ENCODE assay signal across 10 cellular contexts in the genomic region with DNA sequence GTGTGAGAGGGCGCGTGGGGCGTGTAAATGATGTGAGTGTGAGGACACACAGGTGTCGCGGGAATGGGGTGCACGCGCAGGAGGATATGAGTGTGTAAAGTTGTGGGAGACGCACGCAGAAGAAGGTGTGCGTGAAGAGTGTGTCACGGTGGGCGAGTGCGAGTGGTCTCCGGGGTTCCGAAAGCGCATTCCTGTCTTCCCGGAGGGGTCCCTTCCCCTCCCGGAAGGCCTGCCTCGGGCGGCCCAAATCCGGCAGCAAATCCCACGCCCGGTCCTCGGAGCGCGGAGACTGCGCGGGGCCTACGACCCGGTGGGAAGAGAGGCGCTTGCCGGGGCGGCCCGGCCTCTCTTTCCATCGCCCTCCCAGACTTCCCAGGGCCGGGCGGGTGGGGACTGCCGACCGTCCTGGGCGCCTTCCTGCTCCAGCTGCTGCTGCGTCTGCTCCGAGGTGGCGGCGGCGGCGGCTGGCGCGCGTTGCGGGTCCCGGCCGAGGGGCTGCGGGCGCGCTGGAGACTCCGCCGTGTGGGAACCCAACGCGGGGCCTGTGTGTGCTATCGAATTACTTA. TPM values are rescaled to one million over a fixed set of nuclear protein-coding genes. Genes with fewer than 3 reads are reported as not detected.
DNase-seq lines count a peak whose midpoint lies in the region; ATAC-seq and TF ChIP-seq lines count a peak whose summit lies in the region.
"Had no signal": no experiment of that assay in that cellular context is flagged by ENCODE, and none has a peak within 500 bp of the region (broad histone marks: within the 10 kb centered on the region; RNA-seq: fewer than 3 reads in every experiment).

No MANE protein-coding gene starts in this region.

- peaks cover 0 to 71% of the 10 kb centered on the region in 2 donors for H3K27me3 ChIP-seq in Peyer's patch

- TF ChIP-seq CTCF in Peyer's patch (IDR thresholded peaks at IDR 0.05) = no peak
- TF ChIP-seq CTCF in osteocyte (IDR thresholded peaks at IDR 0.05) = no peak

- H3K4me3 ChIP-seq in GM08714 (ENCODE audit: low read length) (peak overlapping the region; percentile 2; the same call in 1 of the 2 replicates), Peyer's patch (peak overlapping the region in 3 of 4 donors; percentile 44 to 54 (median 45))

- H3K4me1 ChIP-seq in Peyer's patch = peaks cover 5 to 37% (median 13%) of the 10 kb centered on the region in 4 donors

- TF ChIP-seq POLR2A in Peyer's patch (IDR thresholded peaks at IDR 0.05) = no peak

- no peak overlapping the region for H3K27ac Mint-ChIP-seq in dendritic cell treated with granulocyte-macrophage colony-stimulating factor and Interleukin-4, amounts not matched to agents 40 ng/mL and 50 ng/mL, for 4 days
- H3K27ac Mint-ChIP-seq in osteocyte (ENCODE audit: unreplicated experiment) = peak overlapping the region; percentile 98

- peaks cover 0 to 8% (median 0%) of the 10 kb centered on the region in 4 donors for H3K9me3 ChIP-seq in Peyer's patch

- H3K4me3 Mint-ChIP-seq in dendritic cell treated with granulocyte-macrophage colony-stimulating factor and Interleukin-4, amounts not matched to agents 40 ng/mL and 50 ng/mL, for 4 days = peak overlapping the region; percentile 62
- H3K4me3 Mint-ChIP-seq in osteocyte (ENCODE audit: unreplicated experiment) = peak overlapping the region; percentile 94

- no peak for ATAC-seq in HG03521 (IDR thresholded peaks at IDR 0.05; ENCODE audit: unreplicated experiment)
- ATAC-seq: left ventricle myocardium superior had no signal

- no peaks in the 10 kb centered on the region for H3K36me3 Mint-ChIP-seq in dendritic cell treated with granulocyte-macrophage colony-stimulating factor and Interleukin-4, amounts not matched to agents 40 ng/mL and 50 ng/mL, for 4 days (ENCODE audit: low read depth)
- H3K36me3 Mint-ChIP-seq in osteocyte (ENCODE audit: unreplicated experiment) = peaks cover 15% of the 10 kb centered on the region

- DNase-seq in Peyer's patch = peak in 1 of 3 donors; percentile 38
- peak; percentile 78 for DNase-seq in osteocyte (ENCODE audit: extremely low spot score, unreplicated experiment)
- DNase-seq in NCI-H1105 treated with DMSO at 0.1 percent for 48 hours (lab: John Stamatoyannopoulos, UW) = no peak
- DNase-seq in NOMO-1 (lab: John Stamatoyannopoulos, UW; ENCODE audit: unreplicated experiment in 2 of 2) = no peak
- no peak for DNase-seq in GM19240 (ENCODE audit: insufficient read length, low spot score)
- DNase-seq: left ventricle myocardium superior, T1000 had no signal

- peaks cover 77% of the 10 kb centered on the region for H3K27me3 Mint-ChIP-seq in dendritic cell treated with granulocyte-macrophage colony-stimulating factor and Interleukin-4, amounts not matched to agents 40 ng/mL and 50 ng/mL, for 4 days
- H3K27me3 Mint-ChIP-seq in osteocyte (ENCODE audit: unreplicated experiment) = peaks cover 5% of the 10 kb centered on the region

- no peaks in the 10 kb centered on the region for H3K9me3 Mint-ChIP-seq in dendritic cell treated with granulocyte-macrophage colony-stimulating factor and Interleukin-4, amounts not matched to agents 40 ng/mL and 50 ng/mL, for 4 days
- H3K9me3 Mint-ChIP-seq in osteocyte (ENCODE audit: unreplicated experiment) = no peaks in the 10 kb centered on the region

- H3K4me1 Mint-ChIP-seq in dendritic cell treated with granulocyte-macrophage colony-stimulating factor and Interleukin-4, amounts not matched to agents 40 ng/mL and 50 ng/mL, for 4 days (ENCODE audit: low read depth) = peaks cover 21% of the 10 kb centered on the region
- H3K4me1 Mint-ChIP-seq in osteocyte (ENCODE audit: unreplicated experiment) = peaks cover 29% of the 10 kb centered on the region

- intact Hi-C loops in dendritic cell treated with granulocyte-macrophage colony-stimulating factor and Interleukin-4, amounts not matched to agents 40 ng/mL and 50 ng/mL, for 4 days (cut with micrococcal nuclease) = no loop called here

- no peak overlapping the region for H3K27ac ChIP-seq in Peyer's patch

- no peaks in the 10 kb centered on the region for H3K36me3 ChIP-seq in Peyer's patch

RNA-seq across cellular contexts. Expression of a gene that starts 2.1 kb away (rescaled TPM):
- total RNA-seq in Peyer's patch = not detected
- total RNA-seq in osteocyte = 8.8 and 9.4 TPM in 2 replicates
- total RNA-seq: left ventricle myocardium superior had no signal

RNA-seq across cellular contexts. Expression of a gene that starts 12.1 kb away (rescaled TPM):
- total RNA-seq in Peyer's patch (not detected), osteocyte (177 and 196 TPM in 2 replicates)
- total RNA-seq: left ventricle myocardium superior had no signal

Comparison
In these comparisons a context has a peak if more than half of its experiments do, and no peak if none do; other contexts are left out.
1. RNA of a gene that starts 12.1 kb away (total RNA-seq): 177 to 196 TPM in osteocyte; not detected in Peyer's patch; every median in the first group is over 100 times any median in the second.